1 cellular context compared by ENCODE assay signal in the genomic region with DNA sequence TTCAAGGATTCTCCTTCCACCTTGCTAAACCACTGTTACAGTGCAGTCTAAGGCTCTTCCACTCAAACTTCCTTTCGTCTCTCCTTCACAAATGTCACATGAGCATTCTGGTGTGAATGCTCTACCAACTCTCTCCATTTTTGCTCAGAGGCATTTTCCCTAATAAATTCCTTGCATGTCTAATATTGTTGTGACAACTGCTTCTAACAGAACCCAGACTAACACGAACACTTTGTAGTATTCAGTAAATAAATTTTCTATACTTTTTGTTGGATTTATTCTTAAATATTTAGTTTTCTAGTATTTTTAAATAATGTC.
TF ChIP-seq lines count a peak whose summit lies in the region.

No MANE protein-coding gene starts in this region.

TF ChIP-seq in HepG2, 621 proteins besides CTCF, POLR2A, EP300 and RAD21:
- TF ChIP-seq ZNF367 (CRISPR knock-in tag; IDR thresholded peaks at IDR 0.05; ENCODE audit: borderline replicate concordance) (no peak), USF2 (IDR thresholded peaks at IDR 0.05; ENCODE audit: low read depth, low read length) (no peak), USF2 (CRISPR knock-in tag; IDR thresholded peaks at IDR 0.05; ENCODE audit: borderline replicate concordance) (no peak), MLX (CRISPR knock-in tag; IDR thresholded peaks at IDR 0.05) (no peak), FOXK1 (CRISPR knock-in tag; IDR thresholded peaks at IDR 0.05; ENCODE audit: borderline replicate concordance, low read depth) (0 out of 2 replicates have a peak, but pooled peaks have one; percentile 2), SP140L (CRISPR knock-in tag; IDR thresholded peaks at IDR 0.05; ENCODE audit: borderline replicate concordance) (no peak), PCBP2 (optimal IDR thresholded peaks at IDR 0.05; ENCODE audit: low read depth, low read length, poor library complexity, severe bottlenecking) (no peak), ZXDC (CRISPR knock-in tag; IDR thresholded peaks at IDR 0.05) (no peak), ZSCAN9 (CRISPR knock-in tag; IDR thresholded peaks at IDR 0.05; ENCODE audit: borderline replicate concordance) (no peak), ASH2L (IDR thresholded peaks at IDR 0.05; ENCODE audit: insufficient read length, low read depth, low read length) (no peak), CBFB (CRISPR knock-in tag; IDR thresholded peaks at IDR 0.05) (no peak), ZBTB7B (CRISPR knock-in tag; IDR thresholded peaks at IDR 0.05) (no peak), ZFP41 (CRISPR knock-in tag; IDR thresholded peaks at IDR 0.05; ENCODE audit: borderline replicate concordance) (no peak), ZNF20 (CRISPR knock-in tag; IDR thresholded peaks at IDR 0.05) (no peak), THAP11 (CRISPR knock-in tag; IDR thresholded peaks at IDR 0.05) (peak; percentile 7; the same call in 1 of the 2 replicates), MIER3 (CRISPR knock-in tag; IDR thresholded peaks at IDR 0.05; ENCODE audit: borderline replicate concordance) (no peak), EED (CRISPR knock-in tag; IDR thresholded peaks at IDR 0.05) (no peak), ZBTB26 (CRISPR knock-in tag; IDR thresholded peaks at IDR 0.05; ENCODE audit: borderline replicate concordance) (no peak), PPARG (CRISPR knock-in tag; conservative IDR thresholded peaks at IDR 0.05) (no peak), UBTF (CRISPR knock-in tag; IDR thresholded peaks at IDR 0.05) (no peak), TFDP1 (CRISPR knock-in tag; IDR thresholded peaks at IDR 0.05; ENCODE audit: borderline replicate concordance) (no peak), KLF16 (CRISPR knock-in tag; IDR thresholded peaks at IDR 0.05) (no peak), THYN1 (CRISPR knock-in tag; IDR thresholded peaks at IDR 0.05; ENCODE audit: borderline replicate concordance, low read depth) (no peak), ZNF781 (CRISPR knock-in tag; IDR thresholded peaks at IDR 0.05; ENCODE audit: borderline replicate concordance, not compliant biosample characterization) (no peak), HOXA7 (CRISPR knock-in tag; IDR thresholded peaks at IDR 0.05) (no peak), PHF21A (CRISPR knock-in tag; IDR thresholded peaks at IDR 0.05) (0 out of 2 replicates have a peak, but pooled peaks have one; percentile 6), RBM39 (IDR thresholded peaks at IDR 0.05; ENCODE audit: low read depth, low read length, poor library complexity, severe bottlenecking) (no peak)
- TF ChIP-seq, protein P1, sequence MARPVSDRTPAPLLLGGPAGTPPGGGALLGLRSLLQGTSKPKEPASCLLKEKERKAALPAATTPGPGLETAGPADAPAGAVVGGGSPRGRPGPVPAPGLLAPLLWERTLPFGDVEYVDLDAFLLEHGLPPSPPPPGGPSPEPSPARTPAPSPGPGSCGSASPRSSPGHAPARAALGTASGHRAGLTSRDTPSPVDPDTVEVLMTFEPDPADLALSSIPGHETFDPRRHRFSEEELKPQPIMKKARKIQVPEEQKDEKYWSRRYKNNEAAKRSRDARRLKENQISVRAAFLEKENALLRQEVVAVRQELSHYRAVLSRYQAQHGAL (CRISPR knock-in tag; IDR thresholded peaks at IDR 0.05; ENCODE audit: not compliant biosample characterization), result no peak
